Comparison of ENCODE assay signal across 1 cellular context in the genomic region with DNA sequence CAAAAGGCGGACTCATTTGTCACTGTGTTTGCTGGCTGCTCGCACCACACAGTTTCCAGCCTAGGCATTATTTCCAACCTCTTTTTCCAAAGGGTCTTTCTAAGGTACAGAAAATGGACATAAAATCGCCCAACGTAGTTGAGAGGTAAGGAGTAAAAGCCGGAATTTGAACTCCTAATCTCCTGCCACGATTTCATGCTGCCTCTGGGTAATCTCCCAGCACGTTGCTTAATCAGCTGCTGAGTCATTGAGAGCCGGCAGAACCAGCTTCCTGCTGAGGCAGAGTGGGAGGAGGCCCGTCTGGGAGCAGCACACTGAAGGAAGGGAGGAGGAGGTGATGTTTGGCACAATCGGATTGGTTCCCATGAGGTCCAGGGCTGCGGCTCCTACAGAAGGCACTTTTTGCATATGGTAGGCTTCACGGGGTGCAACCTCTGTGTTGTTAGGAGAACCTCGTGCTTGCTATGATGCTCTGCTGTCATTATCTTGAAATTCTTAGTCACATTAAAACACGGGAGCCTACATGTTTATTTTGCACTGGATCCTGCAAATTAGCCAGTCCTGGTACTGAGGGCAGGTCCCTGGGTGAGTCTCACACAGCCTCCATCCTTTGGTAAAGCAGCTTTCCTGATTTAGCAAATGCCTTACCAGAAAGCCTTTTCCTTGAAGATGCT.
A peak's percentile ranks its signal among the peaks of the same experiment; 100 is the strongest.
TF ChIP-seq lines count a peak whose summit lies in the region.

No MANE protein-coding gene starts in this region.

TF ChIP-seq in SK-N-SH, 30 proteins besides CTCF, POLR2A, EP300 and RAD21 (continued from another document):
- TF ChIP-seq YY1 (IDR thresholded peaks at IDR 0.05; ENCODE audit: low read depth) (peak; percentile 35; the same call in 1 of the 2 replicates), FOXJ3 (CRISPR knock-in tag; IDR thresholded peaks at IDR 0.05) (no peak), CHD2 (IDR thresholded peaks at IDR 0.05; ENCODE audit: low read length, partially characterized antibody) (no peak), TCF12 (IDR thresholded peaks at IDR 0.05) (peak; percentile 88), FOSL2 (IDR thresholded peaks at IDR 0.05; ENCODE audit: borderline replicate concordance, low read depth) (peak; percentile 96), GABPA (IDR thresholded peaks at IDR 0.05; ENCODE audit: low read depth) (no peak), EZH2phosphoT487 (IDR thresholded peaks at IDR 0.05; ENCODE audit: borderline replicate concordance, low read depth) (no peak), MAX (IDR thresholded peaks at IDR 0.05; ENCODE audit: low read depth) (peak; percentile 94), ELF1 (IDR thresholded peaks at IDR 0.05) (peak; percentile 64; the same call in 1 of the 2 replicates), NFIC (IDR thresholded peaks at IDR 0.05; ENCODE audit: borderline replicate concordance) (no peak; the same call in 1 of the 2 replicates), MEF2A (IDR thresholded peaks at IDR 0.05; ENCODE audit: borderline replicate concordance, low read depth) (no peak), MXI1 (IDR thresholded peaks at IDR 0.05; ENCODE audit: low read depth, low read length) (no peak), SMC3 (IDR thresholded peaks at IDR 0.05; ENCODE audit: low read depth, low read length) (no peak), FOXM1 (IDR thresholded peaks at IDR 0.05; ENCODE audit: low read depth) (no peak), RCOR1 (IDR thresholded peaks at IDR 0.05; ENCODE audit: low read length) (no peak), SIN3A (IDR thresholded peaks at IDR 0.05; ENCODE audit: borderline replicate concordance, low read depth, low read length) (no peak), RFX5 (IDR thresholded peaks at IDR 0.05; ENCODE audit: low read length) (no peak), GATA2 (CRISPR knock-in tag; IDR thresholded peaks at IDR 0.05) (no peak), POLR2AphosphoS5 (IDR thresholded peaks at IDR 0.05; ENCODE audit: low read depth, low read length) (peak; percentile 71; the same call in 1 of the 2 replicates), TAF1 (IDR thresholded peaks at IDR 0.05; ENCODE audit: borderline replicate concordance, low read depth, low read length) (no peak; the same call in 1 of the 2 replicates)
- TF ChIP-seq, protein P1, sequence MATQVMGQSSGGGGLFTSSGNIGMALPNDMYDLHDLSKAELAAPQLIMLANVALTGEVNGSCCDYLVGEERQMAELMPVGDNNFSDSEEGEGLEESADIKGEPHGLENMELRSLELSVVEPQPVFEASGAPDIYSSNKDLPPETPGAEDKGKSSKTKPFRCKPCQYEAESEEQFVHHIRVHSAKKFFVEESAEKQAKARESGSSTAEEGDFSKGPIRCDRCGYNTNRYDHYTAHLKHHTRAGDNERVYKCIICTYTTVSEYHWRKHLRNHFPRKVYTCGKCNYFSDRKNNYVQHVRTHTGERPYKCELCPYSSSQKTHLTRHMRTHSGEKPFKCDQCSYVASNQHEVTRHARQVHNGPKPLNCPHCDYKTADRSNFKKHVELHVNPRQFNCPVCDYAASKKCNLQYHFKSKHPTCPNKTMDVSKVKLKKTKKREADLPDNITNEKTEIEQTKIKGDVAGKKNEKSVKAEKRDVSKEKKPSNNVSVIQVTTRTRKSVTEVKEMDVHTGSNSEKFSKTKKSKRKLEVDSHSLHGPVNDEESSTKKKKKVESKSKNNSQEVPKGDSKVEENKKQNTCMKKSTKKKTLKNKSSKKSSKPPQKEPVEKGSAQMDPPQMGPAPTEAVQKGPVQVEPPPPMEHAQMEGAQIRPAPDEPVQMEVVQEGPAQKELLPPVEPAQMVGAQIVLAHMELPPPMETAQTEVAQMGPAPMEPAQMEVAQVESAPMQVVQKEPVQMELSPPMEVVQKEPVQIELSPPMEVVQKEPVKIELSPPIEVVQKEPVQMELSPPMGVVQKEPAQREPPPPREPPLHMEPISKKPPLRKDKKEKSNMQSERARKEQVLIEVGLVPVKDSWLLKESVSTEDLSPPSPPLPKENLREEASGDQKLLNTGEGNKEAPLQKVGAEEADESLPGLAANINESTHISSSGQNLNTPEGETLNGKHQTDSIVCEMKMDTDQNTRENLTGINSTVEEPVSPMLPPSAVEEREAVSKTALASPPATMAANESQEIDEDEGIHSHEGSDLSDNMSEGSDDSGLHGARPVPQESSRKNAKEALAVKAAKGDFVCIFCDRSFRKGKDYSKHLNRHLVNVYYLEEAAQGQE (IDR thresholded peaks at IDR 0.05; ENCODE audit: low read depth, low read length), result no peak
- TF ChIP-seq, protein P2, sequence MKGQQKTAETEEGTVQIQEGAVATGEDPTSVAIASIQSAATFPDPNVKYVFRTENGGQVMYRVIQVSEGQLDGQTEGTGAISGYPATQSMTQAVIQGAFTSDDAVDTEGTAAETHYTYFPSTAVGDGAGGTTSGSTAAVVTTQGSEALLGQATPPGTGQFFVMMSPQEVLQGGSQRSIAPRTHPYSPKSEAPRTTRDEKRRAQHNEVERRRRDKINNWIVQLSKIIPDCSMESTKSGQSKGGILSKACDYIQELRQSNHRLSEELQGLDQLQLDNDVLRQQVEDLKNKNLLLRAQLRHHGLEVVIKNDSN (IDR thresholded peaks at IDR 0.05; ENCODE audit: borderline replicate concordance, low read depth), result no peak
